ENCODE assay signal across 2 cellular contexts in genomic region chr4:81164126-81164525, GRCh38.
TF ChIP-seq lines count a peak whose summit lies in the region.

No MANE protein-coding gene starts in this region.

TF ChIP-seq in liver, 16 proteins besides CTCF, POLR2A, EP300 and RAD21:
- TF ChIP-seq ATF3 (IDR thresholded peaks at IDR 0.05) = no peak
- peak; percentile 41 to 49 for TF ChIP-seq HNF4A (conservative IDR thresholded peaks at IDR 0.05)

TF ChIP-seq in HepG2, 621 proteins besides CTCF, POLR2A, EP300 and RAD21:
- TF ChIP-seq ZNF7 (CRISPR knock-in tag; IDR thresholded peaks at IDR 0.05) (no peak), CREM (IDR thresholded peaks at IDR 0.05) (no peak), CREM (CRISPR knock-in tag; IDR thresholded peaks at IDR 0.05) (no peak), ASH2L (IDR thresholded peaks at IDR 0.05; ENCODE audit: insufficient read length, low read depth, low read length) (no peak), ZNF333 (CRISPR knock-in tag; IDR thresholded peaks at IDR 0.05; ENCODE audit: borderline replicate concordance) (no peak), ZNF569 (CRISPR knock-in tag; IDR thresholded peaks at IDR 0.05; ENCODE audit: borderline replicate concordance) (no peak), ZNF747 (CRISPR knock-in tag; IDR thresholded peaks at IDR 0.05; ENCODE audit: borderline replicate concordance) (no peak), AKNA (CRISPR knock-in tag; IDR thresholded peaks at IDR 0.05; ENCODE audit: borderline replicate concordance) (no peak), NFRKB (IDR thresholded peaks at IDR 0.05) (no peak), ZNF879 (CRISPR knock-in tag; IDR thresholded peaks at IDR 0.05) (no peak), POLR2AphosphoS5 (IDR thresholded peaks at IDR 0.05; ENCODE audit: low read depth, low read length) (no peak), MLX (CRISPR knock-in tag; IDR thresholded peaks at IDR 0.05) (no peak), NR2F6 (IDR thresholded peaks at IDR 0.05) (no peak), NR2F6 (CRISPR knock-in tag; IDR thresholded peaks at IDR 0.05) (no peak)
